ENCODE assay signal across 1 cellular context in genomic region chr12:66287275-66287674, GRCh38.
TF ChIP-seq lines count a peak whose summit lies in the region.

No MANE protein-coding gene starts in this region.

TF ChIP-seq in IMR-90, 13 proteins besides CTCF, POLR2A, EP300 and RAD21:
- peak; percentile 66 for TF ChIP-seq MAFK (IDR thresholded peaks at IDR 0.05; ENCODE audit: low read depth, low read length)
- TF ChIP-seq, protein P1, sequence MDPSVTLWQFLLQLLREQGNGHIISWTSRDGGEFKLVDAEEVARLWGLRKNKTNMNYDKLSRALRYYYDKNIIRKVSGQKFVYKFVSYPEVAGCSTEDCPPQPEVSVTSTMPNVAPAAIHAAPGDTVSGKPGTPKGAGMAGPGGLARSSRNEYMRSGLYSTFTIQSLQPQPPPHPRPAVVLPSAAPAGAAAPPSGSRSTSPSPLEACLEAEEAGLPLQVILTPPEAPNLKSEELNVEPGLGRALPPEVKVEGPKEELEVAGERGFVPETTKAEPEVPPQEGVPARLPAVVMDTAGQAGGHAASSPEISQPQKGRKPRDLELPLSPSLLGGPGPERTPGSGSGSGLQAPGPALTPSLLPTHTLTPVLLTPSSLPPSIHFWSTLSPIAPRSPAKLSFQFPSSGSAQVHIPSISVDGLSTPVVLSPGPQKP (IDR thresholded peaks at IDR 0.05; ENCODE audit: borderline replicate concordance, low read depth, low read length) = no peak
- TF ChIP-seq FOS (IDR thresholded peaks at IDR 0.05; ENCODE audit: low read depth, low read length) = no peak
- TF ChIP-seq RCOR1 (IDR thresholded peaks at IDR 0.05; ENCODE audit: insufficient replicate concordance, low read length) = no peak
- TF ChIP-seq CEBPB (IDR thresholded peaks at IDR 0.05; ENCODE audit: low read depth, low read length) = no peak
- no peak for TF ChIP-seq BHLHE40 (IDR thresholded peaks at IDR 0.05; ENCODE audit: low read depth, low read length)
- no peak for TF ChIP-seq CHD1 (IDR thresholded peaks at IDR 0.05; ENCODE audit: low read depth, low read length)
- TF ChIP-seq MAZ (IDR thresholded peaks at IDR 0.05; ENCODE audit: borderline replicate concordance, low read depth, low read length) = no peak
- TF ChIP-seq RFX5 (IDR thresholded peaks at IDR 0.05; ENCODE audit: low read depth, low read length) = no peak
